In genomic region chr1:156149374-156150106, GRCh38 we compare ENCODE assay signal across 10 cellular contexts. TPM values are rescaled to one million over a fixed set of nuclear protein-coding genes. Genes with fewer than 3 reads are reported as not detected.
A peak's percentile ranks its signal among the peaks of the same experiment; 100 is the strongest.
DNase-seq lines count a peak whose midpoint lies in the region; ATAC-seq and TF ChIP-seq lines count a peak whose summit lies in the region.
"Had no signal": no experiment of that assay in that cellular context is flagged by ENCODE, and none has a peak within 500 bp of the region (broad histone marks: within the 10 kb centered on the region; RNA-seq: fewer than 3 reads in every experiment).

No MANE protein-coding gene starts in this region.

- ATAC-seq in activated naive CD4-positive, alpha-beta T cell treated with anti-CD3 and anti-CD28 coated beads, Interleukin-2, amount 50 U/mL, for 72 hours = peak in 1 of 2 donors; percentile 15
- ATAC-seq in HG02852 (IDR thresholded peaks at IDR 0.05; ENCODE audit: unreplicated experiment) = peak; percentile 58
- ATAC-seq in WTC11 = peak; percentile 86
- ATAC-seq: mucosa of descending colon had no signal

- no peaks in the 10 kb centered on the region for H3K36me3 Mint-ChIP-seq in activated naive CD4-positive, alpha-beta T cell treated with anti-CD3 and anti-CD28 coated beads, Interleukin-2, amount 50 U/mL, for 72 hours
- H3K36me3 Mint-ChIP-seq in WTC11 = no peaks in the 10 kb centered on the region

- H3K27ac ChIP-seq in temporal lobe (ENCODE audit: low read depth, low read length) (peak overlapping the region; percentile 44), ascending aorta (no peak overlapping the region)

- peaks cover 77% of the 10 kb centered on the region for H3K4me1 Mint-ChIP-seq in WTC11

- no peak for DNase-seq in activated naive CD4-positive, alpha-beta T cell treated with anti-CD3 and anti-CD28 coated beads, Interleukin-2, amount 50 U/mL, for 72 hours (ENCODE audit: low spot score in 2 of 2)
- no peak for DNase-seq in activated naive CD4-positive, alpha-beta T cell treated with anti-CD3 and anti-CD28 coated beads, Interleukin-2, amount 50 U/mL, for 16 hours
- DNase-seq in WTC11 (ENCODE audit: low spot score) (peak; percentile 95), NCI-H1417 treated with DMSO at 0.1 percent for 48 hours (lab: John Stamatoyannopoulos, UW) (no peak), ascending aorta (ENCODE audit: low spot score in 2 of 2) (no peak)
- no peak for DNase-seq in stimulated activated CD8-positive, alpha-beta memory T cell treated with anti-CD3 and anti-CD28 coated beads, Interleukin-4, amount 100 ng/mL, for 48 hours

- H3K27me3 Mint-ChIP-seq in WTC11 (ENCODE audit: low read depth) = no peaks in the 10 kb centered on the region; the same call in 1 of the 2 replicates

- H3K36me3 ChIP-seq in ascending aorta = no peaks in the 10 kb centered on the region

- H3K9me3 ChIP-seq in ascending aorta = no peaks in the 10 kb centered on the region
- H3K9me3 ChIP-seq: mucosa of descending colon had no signal

- no peaks in the 10 kb centered on the region for H3K9me3 Mint-ChIP-seq in activated naive CD4-positive, alpha-beta T cell treated with anti-CD3 and anti-CD28 coated beads, Interleukin-2, amount 50 U/mL, for 72 hours
- no peaks in the 10 kb centered on the region for H3K9me3 Mint-ChIP-seq in WTC11
- H3K9me3 Mint-ChIP-seq: T-helper 2 cell treated with Interferon-gamma antibody and Interleukin-4, amounts not matched to agents 5 μg/mL and 100 μg/mL, for 36 hours had no signal

- POLR2A ChIA-PET in WTC11 (lab: Charles Lee) = interaction anchor here (0.5 to 2.9 kb wide), 6 partner anchors 38 to 76 kb away, joined by 4 to 9 read pairs (median 5); partner anchors contain the start of genes PMF1 and SLC25A44

- TF ChIP-seq CTCF in WTC11 (IDR thresholded peaks at IDR 0.05) (no peak), ascending aorta (IDR thresholded peaks at IDR 0.05) (no peak)

- H3K27ac Mint-ChIP-seq in activated naive CD4-positive, alpha-beta T cell treated with anti-CD3 and anti-CD28 coated beads, Interleukin-2, amount 50 U/mL, for 72 hours = peak overlapping the region; percentile 36 to 86
- no peak overlapping the region; the same call in 1 of the 2 replicates for H3K27ac Mint-ChIP-seq in WTC11
- H3K27ac Mint-ChIP-seq: T-helper 2 cell treated with Interferon-gamma antibody and Interleukin-4, amounts not matched to agents 5 μg/mL and 100 μg/mL, for 36 hours had no signal

- H3K4me3 Mint-ChIP-seq in WTC11 = peak overlapping the region; percentile 66
- H3K4me3 Mint-ChIP-seq: T-helper 2 cell treated with Interferon-gamma antibody and Interleukin-4, amounts not matched to agents 5 μg/mL and 100 μg/mL, for 36 hours had no signal

- H3K4me1 ChIP-seq in ascending aorta = peaks cover 12 to 15% of the 10 kb centered on the region in 2 donors

- no peaks in the 10 kb centered on the region for H3K27me3 ChIP-seq in ascending aorta

- CTCF ChIA-PET in WTC11 (lab: Charles Lee) = interaction anchor here (0.6 to 5.8 kb wide), 20 partner anchors 9 to 209 kb away, joined by 3 to 124 read pairs (median 6); partner anchors contain the start of genes PMF1, SLC25A44 and SMG5

- H3K4me3 ChIP-seq in ascending aorta = no peak overlapping the region
- H3K4me3 ChIP-seq: mucosa of descending colon had no signal

- intact Hi-C loops in ascending aorta (cut with DNase I) = loop anchor here (5.0 to 10.0 kb wide), 2 partner anchors 43 to 195 kb away; partner anchors contain the start of gene SLC25A44

TF ChIP-seq in WTC11, 78 proteins besides CTCF, POLR2A, EP300 and RAD21:
- TF ChIP-seq FOXK1 (CRISPR knock-in tag; IDR thresholded peaks at IDR 0.05) (0 out of 2 replicates have a peak, but pooled peaks have one; percentile 16), TEAD1 (CRISPR knock-in tag; IDR thresholded peaks at IDR 0.05) (peak; percentile 81; the same call in 1 of the 2 replicates), ZNF138 (CRISPR knock-in tag; conservative IDR thresholded peaks at IDR 0.05) (no peak), MYBL2 (CRISPR knock-in tag; IDR thresholded peaks at IDR 0.05) (no peak), MAX (CRISPR knock-in tag; IDR thresholded peaks at IDR 0.05) (no peak), SP1 (CRISPR knock-in tag; conservative IDR thresholded peaks at IDR 0.05) (peak; percentile 60; the same call in 1 of the 2 replicates), ZNF281 (CRISPR knock-in tag; IDR thresholded peaks at IDR 0.05) (0 out of 2 replicates have a peak, but pooled peaks have one; percentile 39)

RNA-seq across cellular contexts. Expression of gene SEMA4A, which starts 3.8 kb away (rescaled TPM):
- total RNA-seq in activated naive CD4-positive, alpha-beta T cell treated with anti-CD3 and anti-CD28 coated beads, Interleukin-2, amount 50 U/mL, for 72 hours = 10 to 100 TPM; 10.5 to 36.2 TPM
- total RNA-seq in WTC11 (2021) (6.9 to 12.4 TPM (median 8.7 TPM) in 3 replicates), temporal lobe (24.8 TPM), ascending aorta (0.64 TPM)

RNA-seq across cellular contexts. Expression of gene LMNA, which starts 35.0 kb away (rescaled TPM):
- total RNA-seq in activated naive CD4-positive, alpha-beta T cell treated with anti-CD3 and anti-CD28 coated beads, Interleukin-2, amount 50 U/mL, for 72 hours = 100 to 1,000 TPM; 116 to 147 TPM
- total RNA-seq in WTC11 (2021) (40.7 to 68.8 TPM (median 46.2 TPM) in 3 replicates), temporal lobe (20.4 TPM), ascending aorta (783 TPM)

RNA-seq across cellular contexts. Expression of gene SLC25A44, which starts 44.4 kb away (rescaled TPM):
- total RNA-seq in activated naive CD4-positive, alpha-beta T cell treated with anti-CD3 and anti-CD28 coated beads, Interleukin-2, amount 50 U/mL, for 72 hours = 10 to 100 TPM; 79.1 to 82.1 TPM
- 17.9 to 29.1 TPM (median 19.7 TPM) in 3 replicates for total RNA-seq in WTC11 (2021)
- 10.6 TPM for total RNA-seq in temporal lobe
- 13.5 TPM for total RNA-seq in ascending aorta
